15 cellular contexts compared by ENCODE assay signal in the genomic region with DNA sequence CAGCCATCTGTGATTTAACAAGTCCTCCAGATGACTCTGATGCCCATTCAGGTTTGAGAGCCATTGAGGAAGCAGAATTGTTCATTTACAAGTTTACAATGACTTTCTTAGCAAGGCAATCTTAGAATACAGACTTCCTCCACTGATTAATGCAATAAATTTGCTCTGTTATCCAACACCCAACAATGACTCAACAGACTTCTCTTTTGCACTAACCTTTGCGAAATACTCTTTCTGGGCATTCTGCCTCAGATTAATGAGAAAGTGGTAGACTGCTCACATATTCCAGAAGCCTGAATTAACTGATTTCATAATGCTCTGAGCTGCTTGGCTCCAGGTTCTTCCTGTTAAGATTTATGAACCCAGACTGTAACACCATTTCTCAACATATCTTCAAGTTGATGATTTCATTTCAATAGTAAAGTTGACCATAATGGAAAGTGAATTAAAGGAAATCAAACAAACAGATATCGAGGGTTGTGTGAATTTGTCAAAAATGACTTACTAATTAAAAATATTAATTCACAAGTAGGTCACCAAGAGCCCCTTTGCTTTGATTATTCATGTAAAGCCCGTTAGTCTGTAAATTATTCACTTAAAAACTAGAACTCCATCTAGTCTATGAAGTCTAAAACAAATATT.
DNase-seq lines count a peak whose midpoint lies in the region; ATAC-seq and TF ChIP-seq lines count a peak whose summit lies in the region.
"Had no signal": no experiment of that assay in that cellular context is flagged by ENCODE, and none has a peak within 500 bp of the region (broad histone marks: within the 10 kb centered on the region; RNA-seq: fewer than 3 reads in every experiment).

No MANE protein-coding gene starts in this region.

- no peaks in the 10 kb centered on the region for H3K27me3 ChIP-seq in MM.1S (replicated peaks; ENCODE audit: insufficient read depth, low read length)
- H3K27me3 ChIP-seq in ovary: no peaks in the 10 kb centered on the region

- H3K9ac ChIP-seq in MM.1S (ENCODE audit: low read length): no peak overlapping the region

- H3K4me1 ChIP-seq in MM.1S (ENCODE audit: low read length) (no peaks in the 10 kb centered on the region), ovary (ENCODE audit: insufficient read depth) (peaks cover 1% of the 10 kb centered on the region)

- H3K4me3 ChIP-seq in epithelial cell of esophagus (ENCODE audit: low read length) (no peak overlapping the region), MM.1S (ENCODE audit: low read length) (no peak overlapping the region), ovary (no peak overlapping the region)
- H3K4me3 ChIP-seq: K562 had no signal

- H3K36me3 ChIP-seq in MM.1S (replicated peaks; ENCODE audit: insufficient read depth, low read length) (no peaks in the 10 kb centered on the region), ovary (no peaks in the 10 kb centered on the region)

- no peaks in the 10 kb centered on the region for H4K20me1 ChIP-seq in MM.1S (ENCODE audit: insufficient read depth, low read length)

- H3K27ac ChIP-seq in MM.1S (ENCODE audit: low read length) (no peak overlapping the region), ovary (no peak overlapping the region)

- H3F3A ChIP-seq in MM.1S (ENCODE audit: insufficient read depth, low read length): no peaks in the 10 kb centered on the region

- no peak for TF ChIP-seq POLR2A in ovary (IDR thresholded peaks at IDR 0.05)

- DNase-seq in EL (peak; percentile 94), NCI-H226 (peak; percentile 100), epithelial cell of esophagus (ENCODE audit: low read depth) (peak; percentile 96), osteocyte (ENCODE audit: extremely low spot score, unreplicated experiment) (no peak), MM.1S (no peak), head of caudate nucleus (no peak), ovary (no peak)
- DNase-seq: DND-41; foreskin melanocyte; stimulated activated CD4-positive, alpha-beta T cell treated with anti-CD3 and anti-CD28 coated beads, Interleukin-12 subunit alpha, Interleukin-12 subunit beta, amount 100 ng/mL, for 4 hours; stimulated activated naive CD4-positive, alpha-beta T cell had no signal

- peak overlapping the region; percentile 31 for H3K27ac Mint-ChIP-seq in osteocyte (ENCODE audit: unreplicated experiment)
- H3K27ac Mint-ChIP-seq: activated naive CD4-positive, alpha-beta T cell treated with anti-CD3 and anti-CD28 coated beads, Interleukin-2, amount 50 U/mL, for 72 hours; mesothelial cell of epicardium had no signal

- no peaks in the 10 kb centered on the region for H3K79me2 ChIP-seq in MM.1S (ENCODE audit: low read length)

- no peak overlapping the region for H3K4me3 Mint-ChIP-seq in osteocyte (ENCODE audit: unreplicated experiment)
- H3K4me3 Mint-ChIP-seq: mesothelial cell of epicardium had no signal

- TF ChIP-seq CTCF in epithelial cell of esophagus (IDR thresholded peaks at IDR 0.05; ENCODE audit: insufficient read depth, low read depth, low read length, missing control alignments): no peak
- no peak for TF ChIP-seq CTCF in osteocyte (IDR thresholded peaks at IDR 0.05)
- TF ChIP-seq CTCF in MM.1S (IDR thresholded peaks at IDR 0.05; ENCODE audit: low read length): no peak
- no peak for TF ChIP-seq CTCF in ovary (IDR thresholded peaks at IDR 0.05)

- peaks cover 2% of the 10 kb centered on the region for H3K36me3 Mint-ChIP-seq in osteocyte (ENCODE audit: unreplicated experiment)
- H3K36me3 Mint-ChIP-seq: activated naive CD4-positive, alpha-beta T cell treated with anti-CD3 and anti-CD28 coated beads, Interleukin-2, amount 50 U/mL, for 72 hours had no signal

- TF ChIP-seq EP300 in ovary (IDR thresholded peaks at IDR 0.05): no peak

- ATAC-seq in GM19455 (IDR thresholded peaks at IDR 0.05; ENCODE audit: unreplicated experiment): no peak
- ATAC-seq: activated naive CD4-positive, alpha-beta T cell treated with anti-CD3 and anti-CD28 coated beads, Interleukin-2, amount 50 U/mL, for 72 hours; K562 had no signal

- whole genome bisulfite sequencing in ovary, 3 donors: 67 to 89% (median 80%) methylated on average over 3 of the region's 3 CpGs

- peaks cover 46% of the 10 kb centered on the region for H3K4me1 Mint-ChIP-seq in osteocyte (ENCODE audit: unreplicated experiment)

- intact Hi-C loops in head of caudate nucleus (cut with DNase I) (no loop called here), ovary (cut with DNase I) (no loop called here)

- H3K4me2 ChIP-seq in MM.1S (ENCODE audit: low read depth, low read length): no peak overlapping the region

- H2AFZ ChIP-seq in MM.1S (ENCODE audit: low read length): no peak overlapping the region

- H3K9me2 ChIP-seq in MM.1S (replicated peaks; ENCODE audit: insufficient read depth, low read length): no peaks in the 10 kb centered on the region

- H3K27me3 Mint-ChIP-seq in osteocyte (ENCODE audit: unreplicated experiment): no peaks in the 10 kb centered on the region

- H3K9me3 ChIP-seq in MM.1S (replicated peaks; ENCODE audit: insufficient read depth, low read length) (no peaks in the 10 kb centered on the region), ovary (no peaks in the 10 kb centered on the region)

- peaks cover 13% of the 10 kb centered on the region for H3K9me3 Mint-ChIP-seq in osteocyte (ENCODE audit: unreplicated experiment)
- H3K9me3 Mint-ChIP-seq: activated naive CD4-positive, alpha-beta T cell treated with anti-CD3 and anti-CD28 coated beads, Interleukin-2, amount 50 U/mL, for 72 hours had no signal

Comparison
In these comparisons a context has a peak if more than half of its experiments do, and no peak if none do; other contexts are left out.
1. DNase-seq: peak in EL (single experiment), NCI-H226 (single experiment) and epithelial cell of esophagus (single experiment); none in osteocyte (single experiment), MM.1S (single experiment), head of caudate nucleus (0 of 42) and ovary (0 of 5).